ENCODE assay signal across 10 cellular contexts in the genomic region with DNA sequence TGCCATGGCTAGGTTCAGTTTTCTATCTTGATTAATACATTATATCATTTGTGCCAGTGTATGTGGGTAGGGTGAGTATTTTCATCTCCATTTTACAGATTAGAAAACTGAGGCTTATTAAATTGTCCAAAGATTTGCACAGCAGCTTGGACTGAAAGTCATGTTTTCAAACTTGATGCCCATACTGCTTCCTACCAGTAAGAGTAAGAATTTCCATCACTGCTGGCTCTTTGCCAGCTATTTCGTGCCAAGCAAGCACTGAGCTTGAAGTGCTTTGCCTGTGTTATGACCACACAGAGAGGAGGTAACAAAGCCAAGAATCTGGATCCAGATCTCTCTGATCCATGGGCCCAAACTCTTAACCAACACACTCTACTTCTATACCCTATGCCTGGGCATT.
A peak's percentile ranks its signal among the peaks of the same experiment; 100 is the strongest.
DNase-seq lines count a peak whose midpoint lies in the region; ATAC-seq, FAIRE-seq and TF ChIP-seq lines count a peak whose summit lies in the region.
"Had no signal": no experiment of that assay in that cellular context is flagged by ENCODE, and none has a peak within 500 bp of the region (broad histone marks: within the 10 kb centered on the region; RNA-seq: fewer than 3 reads in every experiment).

No MANE protein-coding gene starts in this region.

- H3K27me3 ChIP-seq in right cardiac atrium (ENCODE audit: control insufficient read depth, insufficient read depth) (no peaks in the 10 kb centered on the region), RWPE2 (ENCODE audit: insufficient read depth, poor library complexity, severe bottlenecking) (no peaks in the 10 kb centered on the region)
- H3K27me3 ChIP-seq: heart right ventricle had no signal

- TF ChIP-seq POLR2A in GM12891 (IDR thresholded peaks at IDR 0.05; ENCODE audit: low read depth, low read length), result no peak

- no peaks in the 10 kb centered on the region for H3K4me1 ChIP-seq in right cardiac atrium (ENCODE audit: control insufficient read depth, insufficient read depth, low read length)
- peaks cover 17% of the 10 kb centered on the region for H3K4me1 ChIP-seq in RWPE2 (ENCODE audit: insufficient read depth, poor library complexity, severe bottlenecking)

- DNase-seq in right cardiac atrium (peak; percentile 29 to 55 (median 45)), Right ventricle myocardium inferior (ENCODE audit: missing footprints) (no peak), RWPE2 (ENCODE audit: low spot score) (no peak), fibroblast of the conjunctiva (ENCODE audit: low read depth) (peak; percentile 65), urothelium cell line (ENCODE audit: low spot score) (peak; percentile 39), GM12891 (ENCODE audit: insufficient read length, low spot score) (no peak), NCI-H2107 (lab: John Stamatoyannopoulos, UW) (no peak)

- TF ChIP-seq CTCF in RWPE2 (IDR thresholded peaks at IDR 0.05; ENCODE audit: poor library complexity, severe bottlenecking), result no peak

- no peak for FAIRE-seq in urothelium cell line (lab: Jason Lieb, UNC)
- FAIRE-seq in GM12891 (lab: Jason Lieb, UNC), result no peak

- peak; percentile 36 to 68 for ATAC-seq in right cardiac atrium
- no peak for ATAC-seq in Right ventricle myocardium inferior
- peak; percentile 61 for ATAC-seq in RWPE2 (ENCODE audit: low read depth)
- ATAC-seq in GM18873 (IDR thresholded peaks at IDR 0.05; ENCODE audit: low FRiP score, unreplicated experiment), result no peak
- ATAC-seq: WTC11 had no signal

- H3K36me3 ChIP-seq in RWPE2 (ENCODE audit: low read depth), result no peaks in the 10 kb centered on the region
- H3K36me3 ChIP-seq: heart right ventricle had no signal

- H3K4me3 ChIP-seq in right cardiac atrium (ENCODE audit: low read length) (no peak overlapping the region), RWPE2 (ENCODE audit: severe bottlenecking) (no peak overlapping the region)
- H3K4me3 ChIP-seq: heart right ventricle had no signal

- no peaks in the 10 kb centered on the region for H3K9me3 ChIP-seq in right cardiac atrium (ENCODE audit: control insufficient read depth, low read length)
- H3K9me3 ChIP-seq in RWPE2 (ENCODE audit: severe bottlenecking), result no peaks in the 10 kb centered on the region

- H3K27ac ChIP-seq in right cardiac atrium (ENCODE audit: low read length) (no peak overlapping the region), RWPE2 (ENCODE audit: poor library complexity, severe bottlenecking) (no peak overlapping the region)
- H3K27ac ChIP-seq: heart right ventricle had no signal

- intact Hi-C loops in right cardiac atrium (cut with DNase I) (no loop called here), Right ventricle myocardium inferior (cut with DNase I) (no loop called here)

- 16% methylated on average over 1 of the region's 1 CpG for WGBS in right cardiac atrium

TF ChIP-seq in GM12891, 5 proteins besides CTCF, POLR2A, EP300 and RAD21:
- no peak for TF ChIP-seq SPI1 (IDR thresholded peaks at IDR 0.05; ENCODE audit: low read depth, low read length)
- no peak for TF ChIP-seq PAX5 (IDR thresholded peaks at IDR 0.05; ENCODE audit: insufficient read depth, low read length, severe bottlenecking)
- no peak for TF ChIP-seq POLR2AphosphoS5 (IDR thresholded peaks at IDR 0.05; ENCODE audit: low read depth, low read length)
- TF ChIP-seq POU2F2 (IDR thresholded peaks at IDR 0.05; ENCODE audit: low read depth, low read length), result no peak
- no peak for TF ChIP-seq TAF1 (IDR thresholded peaks at IDR 0.05; ENCODE audit: low read depth, low read length)

Comparison
In these comparisons a context has a peak if more than half of its experiments do, and no peak if none do; other contexts are left out.
1. ATAC-seq: peak in right cardiac atrium (2 of 2) and RWPE2 (single experiment); none in Right ventricle myocardium inferior (single experiment) and GM18873 (single experiment).
2. DNase-seq: peak in right cardiac atrium (3 of 3), fibroblast of the conjunctiva (single experiment) and urothelium cell line (single experiment); none in Right ventricle myocardium inferior (single experiment), RWPE2 (single experiment), GM12891 (single experiment) and NCI-H2107 (single experiment).